In genomic region chr15:96122077-96123027, GRCh38 we compare ENCODE assay signal across 15 cellular contexts.
A peak's percentile ranks its signal among the peaks of the same experiment; 100 is the strongest.
DNase-seq lines count a peak whose midpoint lies in the region; ATAC-seq, FAIRE-seq and TF ChIP-seq lines count a peak whose summit lies in the region.
"Had no signal": no experiment of that assay in that cellular context is flagged by ENCODE, and none has a peak within 500 bp of the region (broad histone marks: within the 10 kb centered on the region; RNA-seq: fewer than 3 reads in every experiment).

No MANE protein-coding gene starts in this region.

- no peak for TF ChIP-seq RAD21 in IMR-90 (IDR thresholded peaks at IDR 0.05; ENCODE audit: low read length)

- H3K79me1 ChIP-seq in IMR-90 (ENCODE audit: low read depth in 1 of 2, low read length in 2 of 2): no peaks in the 10 kb centered on the region

- H3K4me2 ChIP-seq in IMR-90 (ENCODE audit: low read depth, low read length): no peak overlapping the region

- no TSS peak for BruUV-seq in IMR-90 (replicated peaks; lab: Mats Ljungman, UMichigan)

- H2BK15ac ChIP-seq in IMR-90 (ENCODE audit: low read depth, low read length): no peak overlapping the region

- H4K8ac ChIP-seq in IMR-90 (ENCODE audit: low read depth in 2 of 2, low read length in 2 of 2): no peak overlapping the region

- no peak for TF ChIP-seq EP300 in gastroesophageal sphincter (IDR thresholded peaks at IDR 0.05)

- H3K4ac ChIP-seq in IMR-90 (ENCODE audit: low read depth, low read length): no peak overlapping the region

- in situ Hi-C loops in Caki2 (cut with HindIII; ENCODE audit: low pct_unique_long_range_greater_than_20kb, low sequenced_read_pairs): no loop called here
- in situ Hi-C loops in IMR-90 (cut with MboI; ENCODE audit: low sequenced_read_pairs): no loop called here

- no peaks in the 10 kb centered on the region for H4K20me1 ChIP-seq in IMR-90 (ENCODE audit: insufficient read depth, low read length)

- no peak overlapping the region for H4K91ac ChIP-seq in IMR-90 (ENCODE audit: insufficient read depth, low read depth, low read length)

- WGBS in IMR-90 (ENCODE audit: extremely low coverage in 2 of 2, insufficient read length in 1 of 2), 2 experiments: no CpG with 5 or more reads among the region's 5 CpGs
- WGBS in gastroesophageal sphincter (ENCODE audit: low coverage in 1 of 2), 2 donors: 78 to 93% methylated on average over 4 to 5 of the region's 5 CpGs

- H3K36me3 ChIP-seq in IMR-90 (ENCODE audit: control insufficient read depth, insufficient read depth, low read length) (no peaks in the 10 kb centered on the region), bronchial epithelial cell (ENCODE audit: control insufficient read depth, insufficient read depth, low read length) (no peaks in the 10 kb centered on the region), gastroesophageal sphincter (no peaks in the 10 kb centered on the region)

- dilution Hi-C loops in IMR-90 (cut with HindIII; ENCODE audit: low sequenced_read_pairs, unreplicated experiment): no loop called here

- H3K9me3 ChIP-seq in IMR-90 (ENCODE audit: control insufficient read depth, insufficient read depth, low read length) (no peaks in the 10 kb centered on the region), gastroesophageal sphincter (no peaks in the 10 kb centered on the region)

- peak; percentile 45 for DNase-seq in Caki2 (ENCODE audit: low read depth)
- DNase-seq in IMR-90: peak; percentile 48
- peak; percentile 53 for DNase-seq in bronchial epithelial cell (ENCODE audit: low read depth)
- peak; percentile 26 to 35 for DNase-seq in lung microvascular endothelial cell (ENCODE audit: low read depth in 2 of 2)
- DNase-seq in SIG-M5 (lab: John Stamatoyannopoulos, UW): no peak
- DNase-seq in left lobe of liver (ENCODE audit: low spot score): no peak
- DNase-seq: activated CD8-positive, alpha-beta T cell treated with anti-CD3 and anti-CD28 coated beads, Interleukin-2, amount 10 ng/mL, durations not matched to agents 7 days and 5 days; cortex of kidney; DMS153; KBM-7; mesendoderm; NCI-H1436; NCI-H446 had no signal

- no peak overlapping the region for H2BK120ac ChIP-seq in IMR-90 (ENCODE audit: low read depth, low read length)

- H2AK9ac ChIP-seq in IMR-90 (replicated peaks; ENCODE audit: low read depth, low read length, poor library complexity): no peak overlapping the region

- no peaks in the 10 kb centered on the region for H3K27me3 ChIP-seq in IMR-90 (ENCODE audit: control insufficient read depth, insufficient read depth, low read length)
- no peaks in the 10 kb centered on the region for H3K27me3 ChIP-seq in bronchial epithelial cell (ENCODE audit: control insufficient read depth, insufficient read depth, low read length)
- H3K27me3 ChIP-seq in gastroesophageal sphincter: no peaks in the 10 kb centered on the region

- no peak overlapping the region for H3K14ac ChIP-seq in IMR-90 (replicated peaks; ENCODE audit: low read depth, low read length)

- H3K4me3 ChIP-seq in IMR-90 (ENCODE audit: insufficient read depth, low read depth, low read length) (no peak overlapping the region), bronchial epithelial cell (ENCODE audit: low read depth, low read length) (no peak overlapping the region), gastroesophageal sphincter (no peak overlapping the region)

- TF ChIP-seq CTCF in IMR-90 (conservative IDR thresholded peaks at IDR 0.05; ENCODE audit: low read depth, low read length) (no peak), bronchial epithelial cell (IDR thresholded peaks at IDR 0.05; ENCODE audit: insufficient read depth, low read length, severe bottlenecking) (no peak), gastroesophageal sphincter (IDR thresholded peaks at IDR 0.05) (no peak)

- H2BK5ac ChIP-seq in IMR-90 (ENCODE audit: low read depth, low read length, poor library complexity, severe bottlenecking): no peak overlapping the region

- intact Hi-C loops in IMR-90 (cut with micrococcal nuclease): no loop called here

- no peak overlapping the region for H2AK5ac ChIP-seq in IMR-90 (ENCODE audit: low read depth, low read length)

- H3K9ac ChIP-seq in IMR-90 (ENCODE audit: low read depth, low read length): no peak overlapping the region

- H2BK20ac ChIP-seq in IMR-90 (ENCODE audit: low read depth, low read length): no peak overlapping the region; the same call in 1 of the 2 replicates

- no peak for FAIRE-seq in bronchial epithelial cell (lab: Jason Lieb, UNC)

- no peaks in the 10 kb centered on the region for H3K9me1 ChIP-seq in IMR-90 (ENCODE audit: insufficient read depth, low read length)

- no peak overlapping the region for H3K18ac ChIP-seq in IMR-90 (ENCODE audit: low read depth, low read length)

- H3K27ac ChIP-seq in IMR-90 (ENCODE audit: insufficient read depth, low read length) (no peak overlapping the region), gastroesophageal sphincter (no peak overlapping the region)

- peak; percentile 44; the same call in 1 of the 2 replicates for ATAC-seq in IMR-90 (ENCODE audit: low read depth)
- ATAC-seq in HG03108 (IDR thresholded peaks at IDR 0.05; ENCODE audit: unreplicated experiment): no peak
- ATAC-seq in left lobe of liver: no peak
- ATAC-seq in gastroesophageal sphincter: no peak
- ATAC-seq: activated CD8-positive, alpha-beta T cell treated with anti-CD3 and anti-CD28 coated beads, Interleukin-2, amount 10 ng/mL, durations not matched to agents 7 days and 5 days had no signal

- H2AFZ ChIP-seq in IMR-90 (replicated peaks; ENCODE audit: low read length, poor library complexity): no peak overlapping the region

- H3K23ac ChIP-seq in IMR-90 (ENCODE audit: low read depth, low read length): no peak overlapping the region

- H3K4me1 ChIP-seq in IMR-90 (ENCODE audit: control insufficient read depth, insufficient read depth, low read length): peaks cover 3% of the 10 kb centered on the region
- no peaks in the 10 kb centered on the region for H3K4me1 ChIP-seq in gastroesophageal sphincter

- CTCF ChIA-PET in IMR-90 (lab: Yijun Ruan, JAX): interaction anchor here (1.4 kb wide), 1 partner anchor 24 kb away, joined by 3 read pairs; no protein-coding TSS in a partner anchor

- no peak overlapping the region for H3K56ac ChIP-seq in IMR-90 (ENCODE audit: extremely low read depth, insufficient read depth, low read length)

- POLR2A ChIA-PET in IMR-90 (lab: Charles Lee; ENCODE audit: unreplicated experiment): no interaction called here

- H4K5ac ChIP-seq in IMR-90 (ENCODE audit: low read depth, low read length): no peak overlapping the region

- TF ChIP-seq POLR2A in IMR-90 (IDR thresholded peaks at IDR 0.05; ENCODE audit: low read depth, low read length) (no peak), gastroesophageal sphincter (IDR thresholded peaks at IDR 0.05) (no peak)

TF ChIP-seq in IMR-90, 13 proteins besides CTCF, POLR2A, EP300 and RAD21:
- TF ChIP-seq NFE2L2 (IDR thresholded peaks at IDR 0.05; ENCODE audit: low read depth, low read length) (no peak), FOS (IDR thresholded peaks at IDR 0.05; ENCODE audit: low read depth, low read length) (0 out of 2 replicates have a peak, but pooled peaks have one; percentile 22)
TF ChIP-seq in IMR-90: peak in this region for 1.

Comparison
In these comparisons a context has a peak if more than half of its experiments do, and no peak if none do; other contexts are left out.
1. DNase-seq: peak in Caki2 (single experiment), IMR-90 (single experiment), bronchial epithelial cell (single experiment) and lung microvascular endothelial cell (2 of 2); none in SIG-M5 (single experiment) and left lobe of liver (single experiment).